In the genomic region with DNA sequence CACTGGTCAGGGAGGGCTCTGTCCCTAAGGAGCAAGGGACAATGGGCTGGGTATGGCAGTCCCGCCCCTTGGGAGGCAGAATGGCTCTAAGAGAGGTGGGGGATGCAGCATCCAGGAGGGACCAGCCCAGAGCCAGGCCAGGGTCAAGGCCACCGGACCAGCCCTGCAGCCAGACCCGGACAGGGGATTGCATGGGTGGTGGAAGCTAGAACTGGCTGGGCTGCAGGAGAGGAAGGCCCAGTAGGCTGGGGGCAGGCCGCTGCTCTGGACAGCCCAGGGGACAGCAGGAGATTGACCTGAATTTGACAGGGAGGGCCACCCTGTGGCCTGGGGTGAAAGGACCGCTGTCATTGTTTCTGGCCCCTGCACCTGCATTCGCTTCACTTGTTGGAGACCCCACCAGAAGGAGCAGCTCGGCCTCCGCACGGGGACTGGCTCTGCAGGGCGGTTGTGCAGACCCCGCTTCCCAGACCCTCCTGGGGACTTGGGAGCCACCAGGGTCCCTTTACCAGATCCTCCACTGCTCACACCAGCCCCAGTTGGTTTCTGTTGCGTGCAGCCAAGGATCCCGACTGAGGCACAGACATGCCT, we compare ENCODE assay signal across 17 cellular contexts. TPM values are rescaled to one million over a fixed set of nuclear protein-coding genes. Genes with fewer than 3 reads are reported as not detected.
DNase-seq lines count a peak whose midpoint lies in the region; ATAC-seq and TF ChIP-seq lines count a peak whose summit lies in the region.
"Had no signal": no experiment of that assay in that cellular context is flagged by ENCODE, and none has a peak within 500 bp of the region (broad histone marks: within the 10 kb centered on the region; RNA-seq: fewer than 3 reads in every experiment).

No MANE protein-coding gene starts in this region.

- peaks cover 98% of the 10 kb centered on the region for H3K36me3 Mint-ChIP-seq in dendritic cell treated with granulocyte-macrophage colony-stimulating factor and Interleukin-4, amounts not matched to agents 40 ng/mL and 50 ng/mL, for 4 days (ENCODE audit: low read depth)
- H3K36me3 Mint-ChIP-seq in naive thymus-derived CD8-positive, alpha-beta T cell = no peaks in the 10 kb centered on the region
- H3K36me3 Mint-ChIP-seq: IgD-negative memory B cell had no signal

- H3K27ac ChIP-seq in SK-N-SH (ENCODE audit: low read depth in 2 of 2, low read length in 1 of 2) (peak overlapping the region; percentile 50 to 64; a peak in 2 of 4 replicates), upper lobe of right lung (no peak overlapping the region), thyroid gland (no peak overlapping the region)
- H3K27ac ChIP-seq: 22Rv1, left lung had no signal

- TF ChIP-seq CTCF in SK-N-SH (IDR thresholded peaks at IDR 0.05) (no peak), upper lobe of right lung (IDR thresholded peaks at IDR 0.05) (no peak), thyroid gland (IDR thresholded peaks at IDR 0.05) (no peak)

- peaks cover 52% of the 10 kb centered on the region for H3K27me3 Mint-ChIP-seq in dendritic cell treated with granulocyte-macrophage colony-stimulating factor and Interleukin-4, amounts not matched to agents 40 ng/mL and 50 ng/mL, for 4 days
- H3K27me3 Mint-ChIP-seq in naive thymus-derived CD8-positive, alpha-beta T cell = peaks cover 7 to 32% (median 22%) of the 10 kb centered on the region in 5 donors

- H4K20me1 ChIP-seq in SK-N-SH (ENCODE audit: insufficient read depth) = no peaks in the 10 kb centered on the region

- CTCF ChIA-PET in SK-N-SH (lab: Yijun Ruan, JAX) = interaction anchor here (1.3 to 2.7 kb wide), 3 partner anchors 11 to 49 kb away, joined by 3 to 11 read pairs (median 9); no protein-coding TSS in a partner anchor

- no peak for TF ChIP-seq POLR2A in thyroid gland (IDR thresholded peaks at IDR 0.05)

- DNase-seq in SK-N-SH (no peak), upper lobe of right lung (peak; percentile 59), thyroid gland (no peak), activated gamma-delta T cell (lab: John Stamatoyannopoulos, UW) (no peak)
- no peak for DNase-seq in naive thymus-derived CD8-positive, alpha-beta T cell
- DNase-seq: activated CD8-positive, alpha-beta memory T cell treated with anti-CD3 and anti-CD28 coated beads for 24 hours; H9; NCI-H1105; NCI-H2227 treated with DMSO at 0.1 percent for 48 hours had no signal

- H3K79me2 ChIP-seq in SK-N-SH (ENCODE audit: insufficient read depth) = no peaks in the 10 kb centered on the region

- no peak overlapping the region for H3K9ac ChIP-seq in SK-N-SH

- peak overlapping the region; percentile 37; the same call in 1 of the 2 replicates for H2AFZ ChIP-seq in SK-N-SH (ENCODE audit: low read depth)

- peak overlapping the region; percentile 70 for H3K27ac Mint-ChIP-seq in dendritic cell treated with granulocyte-macrophage colony-stimulating factor and Interleukin-4, amounts not matched to agents 40 ng/mL and 50 ng/mL, for 4 days
- peak overlapping the region in 1 of 10 donors; percentile 33 for H3K27ac Mint-ChIP-seq in naive thymus-derived CD8-positive, alpha-beta T cell
- H3K27ac Mint-ChIP-seq: IgD-negative memory B cell had no signal

- POLR2A ChIA-PET in SK-N-SH (lab: Yijun Ruan, JAX) = interaction anchor here (3.6 kb wide), 1 partner anchor 11 kb away, joined by 18 read pairs; no protein-coding TSS in a partner anchor
- POLR2A ChIA-PET in naive thymus-derived CD8-positive, alpha-beta T cell (lab: Charles Lee) = no interaction called here

- TF ChIP-seq RAD21 in SK-N-SH (IDR thresholded peaks at IDR 0.05; ENCODE audit: low read length) = no peak

- no peaks in the 10 kb centered on the region for H3K9me2 ChIP-seq in SK-N-SH

- intact Hi-C loops in dendritic cell treated with granulocyte-macrophage colony-stimulating factor and Interleukin-4, amounts not matched to agents 40 ng/mL and 50 ng/mL, for 4 days (cut with micrococcal nuclease) = no loop called here
- intact Hi-C loops in upper lobe of right lung (cut with DNase I) (no loop called here), thyroid gland (cut with DNase I) (no loop called here)

- H3K4me3 Mint-ChIP-seq in dendritic cell treated with granulocyte-macrophage colony-stimulating factor and Interleukin-4, amounts not matched to agents 40 ng/mL and 50 ng/mL, for 4 days = no peak overlapping the region
- H3K4me3 Mint-ChIP-seq in naive thymus-derived CD8-positive, alpha-beta T cell = peak overlapping the region in 7 of 10 donors; percentile 18 to 54 (median 24)
- H3K4me3 Mint-ChIP-seq: H9, IgD-negative memory B cell, nephron had no signal

- no peak for ATAC-seq in SK-N-SH treated with all-trans-retinoic acid at 6 μM for 48 hours
- no peak for ATAC-seq in naive thymus-derived CD8-positive, alpha-beta T cell
- ATAC-seq in upper lobe of right lung = no peak
- no peak for ATAC-seq in HG02571 (IDR thresholded peaks at IDR 0.05; ENCODE audit: unreplicated experiment)
- ATAC-seq: left lung had no signal

- no peak overlapping the region for H3K4me3 ChIP-seq in SK-N-SH (ENCODE audit: low read depth in 2 of 2, low read length in 1 of 2)
- no peak overlapping the region for H3K4me3 ChIP-seq in upper lobe of right lung
- no peak overlapping the region for H3K4me3 ChIP-seq in thyroid gland (replicated peaks in 1 of 3)
- H3K4me3 ChIP-seq: dorsolateral prefrontal cortex, left lung had no signal

- no peaks in the 10 kb centered on the region for H3K9me3 ChIP-seq in SK-N-SH
- no peaks in the 10 kb centered on the region for H3K9me3 ChIP-seq in upper lobe of right lung
- no peaks in the 10 kb centered on the region for H3K9me3 ChIP-seq in thyroid gland
- H3K9me3 ChIP-seq: left lung had no signal

- peaks cover 93% of the 10 kb centered on the region for H3K4me1 Mint-ChIP-seq in dendritic cell treated with granulocyte-macrophage colony-stimulating factor and Interleukin-4, amounts not matched to agents 40 ng/mL and 50 ng/mL, for 4 days (ENCODE audit: low read depth)
- H3K4me1 Mint-ChIP-seq in naive thymus-derived CD8-positive, alpha-beta T cell = peaks cover 3 to 17% (median 10%) of the 10 kb centered on the region in 4 donors

- H3K27me3 ChIP-seq in SK-N-SH (ENCODE audit: insufficient read depth) (no peaks in the 10 kb centered on the region), upper lobe of right lung (no peaks in the 10 kb centered on the region), thyroid gland (no peaks in the 10 kb centered on the region)
- H3K27me3 ChIP-seq: dorsolateral prefrontal cortex had no signal

- H3F3A ChIP-seq in SK-N-SH (replicated peaks; ENCODE audit: insufficient read depth) = no peaks in the 10 kb centered on the region

- no peak for TF ChIP-seq EP300 in SK-N-SH (IDR thresholded peaks at IDR 0.05; ENCODE audit: borderline replicate concordance in 1 of 2, low read depth in 1 of 2, low read length in 1 of 2)

- 92% methylated on average over 7 of the region's 13 CpGs for WGBS in SK-N-SH (ENCODE audit: low lambda C conversion rate)
- WGBS in thyroid gland, 2 donors = 94 to 97% methylated on average over 11 to 13 of the region's 13 CpGs

- no peaks in the 10 kb centered on the region for H3K36me3 ChIP-seq in SK-N-SH (replicated peaks in 1 of 2; ENCODE audit: control insufficient read depth in 1 of 2, insufficient read depth in 2 of 2, low read length in 1 of 2)
- no peaks in the 10 kb centered on the region for H3K36me3 ChIP-seq in upper lobe of right lung
- no peaks in the 10 kb centered on the region for H3K36me3 ChIP-seq in thyroid gland
- H3K36me3 ChIP-seq: left lung had no signal

- no peaks in the 10 kb centered on the region for H3K9me3 Mint-ChIP-seq in dendritic cell treated with granulocyte-macrophage colony-stimulating factor and Interleukin-4, amounts not matched to agents 40 ng/mL and 50 ng/mL, for 4 days
- no peaks in the 10 kb centered on the region for H3K9me3 Mint-ChIP-seq in naive thymus-derived CD8-positive, alpha-beta T cell
- H3K9me3 Mint-ChIP-seq: H9, IgD-negative memory B cell, nephron had no signal

- peaks cover 13 to 91% of the 10 kb centered on the region in 2 experiments; a peak in 3 of 4 replicates for H3K4me1 ChIP-seq in SK-N-SH (ENCODE audit: control insufficient read depth in 1 of 2, insufficient read depth in 2 of 2, low read depth in 1 of 2, low read length in 1 of 2)
- no peaks in the 10 kb centered on the region for H3K4me1 ChIP-seq in upper lobe of right lung
- no peaks in the 10 kb centered on the region for H3K4me1 ChIP-seq in thyroid gland
- H3K4me1 ChIP-seq: left lung had no signal

- peak overlapping the region; percentile 49; the same call in 1 of the 2 replicates for H3K4me2 ChIP-seq in SK-N-SH

TF ChIP-seq in SK-N-SH, 30 proteins besides CTCF, POLR2A, EP300 and RAD21:
- TF ChIP-seq CHD2 (IDR thresholded peaks at IDR 0.05; ENCODE audit: low read length, partially characterized antibody) = no peak

TF ChIP-seq in SK-N-SH treated with all-trans-retinoic acid at 6 μM for 48 hours, 23 proteins besides CTCF, POLR2A, EP300 and RAD21 (continues in another document):
- TF ChIP-seq CSRNP3 (CRISPR knock-in tag; IDR thresholded peaks at IDR 0.05) = no peak
- no peak for TF ChIP-seq ZNF70 (CRISPR knock-in tag; IDR thresholded peaks at IDR 0.05)
- no peak for TF ChIP-seq ZFP30 (CRISPR knock-in tag; IDR thresholded peaks at IDR 0.05)
- TF ChIP-seq SNAI2 (CRISPR knock-in tag; IDR thresholded peaks at IDR 0.05) = no peak
- TF ChIP-seq ZNF8 (CRISPR knock-in tag; IDR thresholded peaks at IDR 0.05) = no peak
- TF ChIP-seq ZC3H10 (CRISPR knock-in tag; IDR thresholded peaks at IDR 0.05) = no peak
- TF ChIP-seq GLIS3 (CRISPR knock-in tag; IDR thresholded peaks at IDR 0.05) = no peak
- TF ChIP-seq ARNTL (CRISPR knock-in tag; IDR thresholded peaks at IDR 0.05; ENCODE audit: borderline replicate concordance, low read depth) = no peak
- no peak for TF ChIP-seq TCF4 (CRISPR knock-in tag; IDR thresholded peaks at IDR 0.05; ENCODE audit: borderline replicate concordance)
- no peak for TF ChIP-seq RARB (CRISPR knock-in tag; IDR thresholded peaks at IDR 0.05)

RNA-seq across cellular contexts. Expression of gene RAMP1, which starts 14.6 kb away (rescaled TPM):
- 21.2 and 27.9 TPM in 2 replicates for polyA plus RNA-seq in SK-N-SH (2012; rRNA removed)
- 9.2 and 16.3 TPM in 2 replicates for polyA plus RNA-seq in SK-N-SH (2012; cell fraction: cytosol; rRNA removed)
- polyA plus RNA-seq in SK-N-SH (2012; cell fraction: nucleus; rRNA removed) = 6.3 and 8.5 TPM in 2 replicates
- total RNA-seq in naive thymus-derived CD8-positive, alpha-beta T cell = not detected
- polyA plus RNA-seq in naive thymus-derived CD8-positive, alpha-beta T cell = 1 to 10 TPM in 1 of 3 donors, not detected in 2; 1.1 TPM
- total RNA-seq in upper lobe of right lung (11.1 TPM), thyroid gland (1 to 10 TPM in 3 of 4 donors, under 1 TPM in 1; 0.78 to 4.2 (median 3.0) TPM)
- polyA plus RNA-seq: IgD-negative memory B cell had no signal

Comparison
In these comparisons a context has a peak if more than half of its experiments do, and no peak if none do; other contexts are left out.
1. H3K27ac ChIP-seq: peak in SK-N-SH (2 of 2); none in upper lobe of right lung (single experiment) and thyroid gland (0 of 3).